Comparison of ENCODE assay signal across 8 cellular contexts in the genomic region with DNA sequence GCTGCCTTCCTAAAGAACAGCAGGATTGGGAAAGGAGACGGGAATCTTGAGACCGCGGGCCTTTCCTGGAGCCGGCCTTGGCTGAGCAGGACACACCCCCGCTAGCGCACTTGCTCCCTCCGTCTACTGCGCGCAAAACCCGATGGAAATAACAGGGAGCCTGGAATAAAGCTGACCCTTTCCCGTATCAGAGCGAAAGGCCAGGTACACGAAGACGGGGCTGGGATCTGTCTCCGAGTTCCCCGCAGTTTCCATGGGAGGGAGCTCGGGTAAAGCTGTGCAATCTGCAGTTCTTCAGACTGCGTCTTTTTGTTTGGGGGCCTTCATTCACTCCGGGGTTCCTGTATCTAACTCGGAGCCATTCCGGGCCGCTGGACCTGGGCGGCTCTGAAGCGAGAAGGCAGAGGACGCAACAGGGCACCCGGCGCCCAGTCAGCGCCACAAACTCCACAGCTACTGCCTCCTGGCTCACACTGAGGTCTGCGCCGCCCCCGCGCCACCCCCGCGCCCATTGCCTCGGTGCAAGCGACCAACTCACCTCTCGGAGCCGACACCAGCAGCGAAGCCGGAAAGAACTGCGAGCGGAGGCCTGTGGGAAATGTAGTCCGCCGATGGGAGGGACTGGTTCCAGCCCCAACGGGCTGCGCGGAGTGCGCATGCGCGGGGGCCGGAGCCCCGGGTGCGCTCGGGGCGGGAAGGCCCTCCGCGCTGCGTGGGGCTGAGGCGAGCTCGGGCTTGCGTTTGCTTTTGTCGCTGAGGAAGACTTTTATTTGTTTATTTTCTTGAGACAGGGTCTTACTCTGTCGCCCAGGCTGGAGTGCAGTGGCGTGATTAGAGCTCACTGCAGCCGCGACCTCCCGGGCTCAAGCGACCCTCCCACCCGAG. TPM values are rescaled to one million over a fixed set of nuclear protein-coding genes. Genes with fewer than 3 reads are reported as not detected.
DNase-seq lines count a peak whose midpoint lies in the region; ATAC-seq, FAIRE-seq and TF ChIP-seq lines count a peak whose summit lies in the region.

A gene (minus strand): TSS at position 577 of the 885 bp plus-strand sequence. CDS start 11,309 bp downstream, outside the sequence.

- ATAC-seq in GM21360 (IDR thresholded peaks at IDR 0.05; ENCODE audit: unreplicated experiment): peak; percentile 94

- no peaks in the 10 kb centered on the region for H3K9me1 ChIP-seq in endothelial cell of umbilical vein (replicated peaks; ENCODE audit: control insufficient read depth, extremely low read depth, insufficient read depth, low read length)

- peak within 1 kb of the TSS; percentile 97 for H3K27ac Mint-ChIP-seq in mesothelial cell of epicardium

- H3K4me1 ChIP-seq in NT2/D1 (ENCODE audit: insufficient read depth, insufficient read length): no peaks in the 10 kb centered on the region
- H3K4me1 ChIP-seq in endothelial cell of umbilical vein (ENCODE audit: control insufficient read depth, extremely low read depth, insufficient read depth, low read length): peaks cover 7% of the 10 kb centered on the region

- CTCF ChIA-PET in endothelial cell of umbilical vein (lab: Charles Lee): interaction anchor here (0.7 to 1.6 kb wide), 4 partner anchors 11 to 1173 kb away, joined by 3 to 6 read pairs (median 3); a partner anchor contains a TSS

- H2AFZ ChIP-seq in endothelial cell of umbilical vein (ENCODE audit: low read depth, low read length): peak within 1 kb of the TSS; percentile 97

- peak within 1 kb of the TSS; percentile 90 for H3K4me3 Mint-ChIP-seq in mesothelial cell of epicardium

- intact Hi-C loops in endothelial cell of umbilical vein (cut with micrococcal nuclease): loop anchor here (1.0 kb wide), 4 partner anchors 48 to 165 kb away; a partner anchor contains a TSS

- H3K4me3 ChIP-seq in NT2/D1 (ENCODE audit: insufficient read length, low read depth) (peak within 1 kb of the TSS; percentile 70), endothelial cell of umbilical vein (replicated peaks in 1 of 3; ENCODE audit: insufficient read depth in 1 of 3, low read depth in 1 of 3, low read length in 3 of 3) (peak within 1 kb of the TSS; percentile 62 to 87 (median 78))

- no peaks in the 10 kb centered on the region for H3K9me3 ChIP-seq in NT2/D1 (ENCODE audit: insufficient read depth, low read length)
- H3K9me3 ChIP-seq in endothelial cell of umbilical vein (replicated peaks; ENCODE audit: control insufficient read depth, insufficient read depth, low read length): no peaks in the 10 kb centered on the region

- no peaks in the 10 kb centered on the region for H3K27me3 ChIP-seq in NT2/D1 (ENCODE audit: insufficient read depth, insufficient read length)
- no peaks in the 10 kb centered on the region for H3K27me3 ChIP-seq in endothelial cell of umbilical vein (ENCODE audit: control insufficient read depth in 2 of 2, insufficient read depth in 2 of 2, low read length in 2 of 2)

- POLR2A ChIA-PET in endothelial cell of umbilical vein (lab: Charles Lee): no interaction called here

- FAIRE-seq in endothelial cell of umbilical vein (lab: Jason Lieb, UNC): peak; percentile 93

- DNase-seq in COLO829 (ENCODE audit: low spot score): peak; percentile 96
- peak; percentile 88 for DNase-seq in HT1080 (ENCODE audit: low read depth)
- peak; percentile 74 for DNase-seq in NT2/D1 (ENCODE audit: low read depth, low spot score)
- DNase-seq in activated CD8-positive, alpha-beta memory T cell treated with anti-CD3 and anti-CD28 coated beads, Interleukin-2, amount 50 U/mL, for 4 hours: peak; percentile 96
- peak; percentile 94 for DNase-seq in endothelial cell of umbilical vein (ENCODE audit: low read depth, low spot score)
- DNase-seq in mesothelial cell of epicardium (ENCODE audit: low spot score in 2 of 2, unreplicated experiment in 2 of 2): peak; percentile 87 to 90
- peak; percentile 93 to 97 for DNase-seq in stimulated activated CD8-positive, alpha-beta memory T cell treated with anti-CD3 and anti-CD28 coated beads, Interleukin-15, amount 100 ng/mL, for 4 hours (ENCODE audit: low read depth in 2 of 2)

- no peaks in the 10 kb centered on the region for H4K20me1 ChIP-seq in endothelial cell of umbilical vein (replicated peaks; ENCODE audit: control insufficient read depth, extremely low read depth, insufficient read depth, low read length)

- H3K36me3 ChIP-seq in NT2/D1 (ENCODE audit: insufficient read depth, insufficient read length, low read length) (no peaks in the 10 kb centered on the region), endothelial cell of umbilical vein (ENCODE audit: control insufficient read depth in 2 of 2, extremely low read depth in 1 of 2, insufficient read depth in 2 of 2, low read length in 2 of 2) (no peaks in the 10 kb centered on the region)

- dilution Hi-C loops in endothelial cell of umbilical vein (cut with MboI; ENCODE audit: extremely low pct_ligation_motif_present, low sequenced_read_pairs): no loop called here

- TF ChIP-seq POLR2A in endothelial cell of umbilical vein (IDR thresholded peaks at IDR 0.05; ENCODE audit: low read depth, low read length): peak; percentile 58

- H3K79me2 ChIP-seq in endothelial cell of umbilical vein (ENCODE audit: control insufficient read depth, insufficient read depth, low read length): no peaks in the 10 kb centered on the region

- H3K36me3 Mint-ChIP-seq in mesothelial cell of epicardium: peaks cover 7% of the 10 kb centered on the region

- no peak within 1 kb of the TSS for H3K27ac ChIP-seq in endothelial cell of umbilical vein (ENCODE audit: insufficient read depth, low read depth, low read length)

- no peaks in the 10 kb centered on the region for H3K27me3 Mint-ChIP-seq in mesothelial cell of epicardium (ENCODE audit: low read depth)

- TSS peak; percentile 23 for BruUV-seq in endothelial cell of umbilical vein (replicated peaks; lab: Mats Ljungman, UMichigan)

- TF ChIP-seq CTCF in endothelial cell of umbilical vein (IDR thresholded peaks at IDR 0.05; ENCODE audit: extremely low read depth in 1 of 2, insufficient read depth in 1 of 2, low read depth in 1 of 2, low read length in 2 of 2): peak in 1 of 2 donors; percentile 20
- TF ChIP-seq CTCF in mesothelial cell of epicardium (IDR thresholded peaks at IDR 0.05; ENCODE audit: unreplicated experiment): no peak

- H3K9ac ChIP-seq in NT2/D1 (ENCODE audit: insufficient read length, low read depth): peak within 1 kb of the TSS; percentile 80
- peak within 1 kb of the TSS; percentile 64 for H3K9ac ChIP-seq in endothelial cell of umbilical vein (replicated peaks; ENCODE audit: extremely low read depth, insufficient read depth, low read length)

- H3K4me1 Mint-ChIP-seq in mesothelial cell of epicardium: peaks cover 15% of the 10 kb centered on the region

- H3K4me2 ChIP-seq in endothelial cell of umbilical vein (ENCODE audit: insufficient read depth, low read length): peak within 1 kb of the TSS; percentile 92

- peaks cover 8% of the 10 kb centered on the region for H3K9me3 Mint-ChIP-seq in mesothelial cell of epicardium

TF ChIP-seq in endothelial cell of umbilical vein, 7 proteins besides CTCF, POLR2A, EP300 and RAD21:
- no peak for TF ChIP-seq MYC (IDR thresholded peaks at IDR 0.05; ENCODE audit: low read depth, low read length)
- TF ChIP-seq FOS (IDR thresholded peaks at IDR 0.05; ENCODE audit: borderline replicate concordance, insufficient read depth, low read length): no peak
- TF ChIP-seq GATA2 (IDR thresholded peaks at IDR 0.05; ENCODE audit: insufficient read depth, insufficient read length, low read depth, low read length): no peak
- no peak for TF ChIP-seq POLR2AphosphoS5 (IDR thresholded peaks at IDR 0.05; ENCODE audit: insufficient read depth, low read depth, low read length)
- TF ChIP-seq, protein P1, sequence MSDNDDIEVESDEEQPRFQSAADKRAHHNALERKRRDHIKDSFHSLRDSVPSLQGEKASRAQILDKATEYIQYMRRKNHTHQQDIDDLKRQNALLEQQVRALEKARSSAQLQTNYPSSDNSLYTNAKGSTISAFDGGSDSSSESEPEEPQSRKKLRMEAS (IDR thresholded peaks at IDR 0.05; ENCODE audit: insufficient read depth, insufficient read length): no peak
- TF ChIP-seq JUN (IDR thresholded peaks at IDR 0.05; ENCODE audit: borderline replicate concordance, insufficient read depth, insufficient read length, low read depth): no peak
- no peak for TF ChIP-seq EZH2 (IDR thresholded peaks at IDR 0.05; ENCODE audit: borderline replicate concordance, low read depth, low read length, severe bottlenecking)

RNA-seq across cellular contexts. Expression of the gene that starts here (rescaled TPM):
- 0.98 and 1.3 TPM in 2 replicates for total RNA-seq in HT1080 (2014; rRNA removed; shearing (Covaris generic))
- polyA plus RNA-seq in HT1080 (2015; cell fraction: cytosol; rRNA removed): 0.18 and 0.29 TPM in 2 replicates
- polyA plus RNA-seq in HT1080 (2015; cell fraction: nucleus; rRNA removed): 0.82 and 1.3 TPM in 2 replicates
- total RNA-seq in endothelial cell of umbilical vein (2.6 and 3.1 TPM in 2 replicates), mesothelial cell of epicardium (13.9 to 14.6 TPM (median 14.3 TPM) in 3 replicates)
- 0.33 and 0.59 TPM in 2 replicates for polyA plus RNA-seq in endothelial cell of umbilical vein
- polyA plus RNA-seq in endothelial cell of umbilical vein (2011; cell fraction: cytosol; rRNA removed): 0.48 and 0.62 TPM in 2 replicates
- polyA plus RNA-seq in endothelial cell of umbilical vein (2011; cell fraction: nucleus; rRNA removed): 2.8 and 3.5 TPM in 2 replicates
- polyA plus RNA-seq in endothelial cell of umbilical vein (2012): 1.3 TPM in 2 replicates
- polyA minus RNA-seq in endothelial cell of umbilical vein: 2.0 TPM in 2 replicates
- 0.82 TPM for polyA minus RNA-seq in endothelial cell of umbilical vein (2011; cell fraction: cytosol; rRNA and poly(A)+ RNA removed)
- polyA minus RNA-seq in endothelial cell of umbilical vein (2011; cell fraction: nucleus; rRNA and poly(A)+ RNA removed): 3.0 TPM in 2 replicates
